ENCODE assay signal across 15 cellular contexts in the genomic region with DNA sequence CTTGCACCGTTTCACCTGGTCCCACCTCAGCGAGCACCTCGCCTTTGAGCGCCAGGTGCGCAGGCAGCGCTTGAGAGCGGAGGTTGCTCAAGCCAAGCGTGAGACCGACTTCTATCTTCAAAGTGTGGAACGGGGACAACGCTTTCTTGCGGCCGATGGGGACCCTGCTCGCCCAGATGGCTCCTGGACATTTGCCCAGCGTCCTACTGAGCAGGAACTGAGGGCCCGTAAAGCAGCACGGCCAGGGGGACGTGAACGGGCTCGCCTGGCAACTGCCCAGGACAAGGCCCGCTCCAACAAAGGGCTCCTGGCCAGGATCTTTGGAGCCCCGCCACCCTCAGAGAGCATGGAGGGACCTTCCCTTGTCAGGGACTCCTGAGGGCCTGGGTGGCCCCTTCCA. TPM values are rescaled to one million over a fixed set of nuclear protein-coding genes. Genes with fewer than 3 reads are reported as not detected.
DNase-seq lines count a peak whose midpoint lies in the region; ATAC-seq and TF ChIP-seq lines count a peak whose summit lies in the region.
"Had no signal": no experiment of that assay in that cellular context is flagged by ENCODE, and none has a peak within 500 bp of the region (broad histone marks: within the 10 kb centered on the region; RNA-seq: fewer than 3 reads in every experiment).

No MANE protein-coding gene starts in this region.

- peaks cover 8% of the 10 kb centered on the region; the same call in 1 of the 2 replicates for H3K4me1 ChIP-seq in OCI-LY3 (ENCODE audit: low read length)

- no peak for DNase-seq in activated naive CD8-positive, alpha-beta T cell treated with anti-CD3 and anti-CD28 coated beads, Interleukin-2, amount 10 ng/mL, durations not matched to agents 7 days and 5 days
- DNase-seq in activated naive CD8-positive, alpha-beta T cell treated with anti-CD3 and anti-CD28 coated beads for 36 hours, result no peak
- DNase-seq in immature natural killer cell, result no peak
- DNase-seq in stimulated activated naive B cell treated with anti-CD40 and anti-IgM and Interleukin-4, amounts not matched to agents 10 μg/mL and 1 μg/mL and 100 μg/mL, for 72 hours, result no peak
- no peak for DNase-seq in NCI-H69 (lab: John Stamatoyannopoulos, UW)
- no peak for DNase-seq in NOMO-1 treated with DMSO at 0.1 percent for 48 hours (lab: John Stamatoyannopoulos, UW; ENCODE audit: unreplicated experiment)
- DNase-seq: dorsolateral prefrontal cortex, GF-D8, NCI-H1417, NCI-H748 treated with DMSO at 0.1 percent for 48 hours, SW 1271 had no signal

- H3K4me2 ChIP-seq in OCI-LY3 (ENCODE audit: low read length), result peak overlapping the region; percentile 92; the same call in 1 of the 2 replicates

- no peak for TF ChIP-seq CTCF in OCI-LY3 (IDR thresholded peaks at IDR 0.05; ENCODE audit: low read depth, low read length)

- H3K9me3 Mint-ChIP-seq in activated naive CD8-positive, alpha-beta T cell treated with anti-CD3 and anti-CD28 coated beads, Interleukin-2, amount 10 ng/mL, durations not matched to agents 7 days and 5 days, result no peaks in the 10 kb centered on the region
- H3K9me3 Mint-ChIP-seq in activated naive CD8-positive, alpha-beta T cell treated with anti-CD3 and anti-CD28 coated beads for 36 hours, result no peaks in the 10 kb centered on the region
- H3K9me3 Mint-ChIP-seq in immature natural killer cell, result no peaks in the 10 kb centered on the region
- no peaks in the 10 kb centered on the region for H3K9me3 Mint-ChIP-seq in stimulated activated naive B cell treated with anti-CD40 and anti-IgM and Interleukin-4, amounts not matched to agents 10 μg/mL and 1 μg/mL and 100 μg/mL, for 72 hours

- H3K36me3 ChIP-seq in OCI-LY3 (replicated peaks; ENCODE audit: low read depth, low read length), result peaks cover 13% of the 10 kb centered on the region

- no peaks in the 10 kb centered on the region for H3K27me3 ChIP-seq in OCI-LY3 (ENCODE audit: low read depth, low read length)

- no peak overlapping the region for H3K27ac ChIP-seq in OCI-LY3 (ENCODE audit: low read length)

- no peaks in the 10 kb centered on the region for H4K20me1 ChIP-seq in OCI-LY3 (ENCODE audit: insufficient read depth, low read length)

- POLR2A ChIA-PET in activated naive CD8-positive, alpha-beta T cell treated with anti-CD3 and anti-CD28 coated beads, Interleukin-2, amount 10 ng/mL, durations not matched to agents 7 days and 5 days (lab: Charles Lee), result no interaction called here

- H3K36me3 Mint-ChIP-seq in activated naive CD8-positive, alpha-beta T cell treated with anti-CD3 and anti-CD28 coated beads, Interleukin-2, amount 10 ng/mL, durations not matched to agents 7 days and 5 days, result peaks cover 17% of the 10 kb centered on the region
- H3K36me3 Mint-ChIP-seq in activated naive CD8-positive, alpha-beta T cell treated with anti-CD3 and anti-CD28 coated beads for 36 hours, result peaks cover 35% of the 10 kb centered on the region
- peaks cover 0 to 15% (median 13%) of the 10 kb centered on the region in 3 donors for H3K36me3 Mint-ChIP-seq in immature natural killer cell
- peaks cover 8 to 21% of the 10 kb centered on the region in 2 donors for H3K36me3 Mint-ChIP-seq in stimulated activated naive B cell treated with anti-CD40 and anti-IgM and Interleukin-4, amounts not matched to agents 10 μg/mL and 1 μg/mL and 100 μg/mL, for 72 hours

- no peak for ATAC-seq in activated naive CD8-positive, alpha-beta T cell treated with anti-CD3 and anti-CD28 coated beads, Interleukin-2, amount 10 ng/mL, durations not matched to agents 7 days and 5 days (ENCODE audit: low read depth)
- no peak for ATAC-seq in stimulated activated naive B cell treated with anti-CD40 and anti-IgM and Interleukin-4, amounts not matched to agents 10 μg/mL and 1 μg/mL and 100 μg/mL, for 72 hours (replicated peaks)
- ATAC-seq in HG02678 (IDR thresholded peaks at IDR 0.05; ENCODE audit: unreplicated experiment), result no peak
- ATAC-seq: left lung had no signal

- H3K9me3 ChIP-seq in OCI-LY3 (ENCODE audit: insufficient read depth, low read length), result no peaks in the 10 kb centered on the region
- H3K9me3 ChIP-seq: left lung, tibial nerve had no signal

- peak overlapping the region; percentile 75 for H3K27ac Mint-ChIP-seq in activated naive CD8-positive, alpha-beta T cell treated with anti-CD3 and anti-CD28 coated beads, Interleukin-2, amount 10 ng/mL, durations not matched to agents 7 days and 5 days
- no peak overlapping the region for H3K27ac Mint-ChIP-seq in activated naive CD8-positive, alpha-beta T cell treated with anti-CD3 and anti-CD28 coated beads for 36 hours
- peak overlapping the region in 4 of 6 donors; percentile 51 to 88 (median 80) for H3K27ac Mint-ChIP-seq in immature natural killer cell
- H3K27ac Mint-ChIP-seq in stimulated activated naive B cell treated with anti-CD40 and anti-IgM and Interleukin-4, amounts not matched to agents 10 μg/mL and 1 μg/mL and 100 μg/mL, for 72 hours, result peak overlapping the region; percentile 73

- H3K4me1 Mint-ChIP-seq in activated naive CD8-positive, alpha-beta T cell treated with anti-CD3 and anti-CD28 coated beads, Interleukin-2, amount 10 ng/mL, durations not matched to agents 7 days and 5 days, result peaks cover 17% of the 10 kb centered on the region
- peaks cover 48% of the 10 kb centered on the region for H3K4me1 Mint-ChIP-seq in activated naive CD8-positive, alpha-beta T cell treated with anti-CD3 and anti-CD28 coated beads for 36 hours
- peaks cover 0 to 13% of the 10 kb centered on the region in 2 donors for H3K4me1 Mint-ChIP-seq in immature natural killer cell
- H3K4me1 Mint-ChIP-seq in stimulated activated naive B cell treated with anti-CD40 and anti-IgM and Interleukin-4, amounts not matched to agents 10 μg/mL and 1 μg/mL and 100 μg/mL, for 72 hours, result peaks cover 17 to 27% of the 10 kb centered on the region in 2 donors

- H2AFZ ChIP-seq in OCI-LY3 (ENCODE audit: low read depth, low read length), result no peak overlapping the region

- H3K79me2 ChIP-seq in OCI-LY3 (ENCODE audit: low read length), result peaks cover 21% of the 10 kb centered on the region

- H3K9ac ChIP-seq in OCI-LY3 (ENCODE audit: low read length), result no peak overlapping the region

- no peak overlapping the region; the same call in 1 of the 2 replicates for H3K4me3 ChIP-seq in OCI-LY3 (ENCODE audit: low read length)

- peaks cover 14% of the 10 kb centered on the region for H3K27me3 Mint-ChIP-seq in activated naive CD8-positive, alpha-beta T cell treated with anti-CD3 and anti-CD28 coated beads, Interleukin-2, amount 10 ng/mL, durations not matched to agents 7 days and 5 days
- H3K27me3 Mint-ChIP-seq in activated naive CD8-positive, alpha-beta T cell treated with anti-CD3 and anti-CD28 coated beads for 36 hours, result no peaks in the 10 kb centered on the region
- H3K27me3 Mint-ChIP-seq in immature natural killer cell (ENCODE audit: low read depth in 3 of 3), result peaks cover 6 to 20% (median 16%) of the 10 kb centered on the region in 3 donors
- peaks cover 5 to 9% of the 10 kb centered on the region in 2 donors for H3K27me3 Mint-ChIP-seq in stimulated activated naive B cell treated with anti-CD40 and anti-IgM and Interleukin-4, amounts not matched to agents 10 μg/mL and 1 μg/mL and 100 μg/mL, for 72 hours

- H3K4me3 Mint-ChIP-seq in activated naive CD8-positive, alpha-beta T cell treated with anti-CD3 and anti-CD28 coated beads, Interleukin-2, amount 10 ng/mL, durations not matched to agents 7 days and 5 days, result no peak overlapping the region
- H3K4me3 Mint-ChIP-seq in activated naive CD8-positive, alpha-beta T cell treated with anti-CD3 and anti-CD28 coated beads for 36 hours, result no peak overlapping the region
- peak overlapping the region in 1 of 5 donors; percentile 64 for H3K4me3 Mint-ChIP-seq in immature natural killer cell
- H3K4me3 Mint-ChIP-seq in stimulated activated naive B cell treated with anti-CD40 and anti-IgM and Interleukin-4, amounts not matched to agents 10 μg/mL and 1 μg/mL and 100 μg/mL, for 72 hours, result no peak overlapping the region

RNA-seq across cellular contexts. Expression of a gene that starts 1.5 kb away (rescaled TPM):
- total RNA-seq in activated naive CD8-positive, alpha-beta T cell treated with anti-CD3 and anti-CD28 coated beads, Interleukin-2, amount 10 ng/mL, durations not matched to agents 7 days and 5 days, result 10 to 100 TPM; 28.3 to 31.7 TPM
- total RNA-seq in activated naive CD8-positive, alpha-beta T cell treated with anti-CD3 and anti-CD28 coated beads for 36 hours, result 10 to 100 TPM; 44.5 to 45.8 TPM
- 10 to 100 TPM; 44.5 to 81.1 (median 63.6) TPM for polyA plus RNA-seq in immature natural killer cell
